15 cellular contexts compared by ENCODE assay signal in the genomic region with DNA sequence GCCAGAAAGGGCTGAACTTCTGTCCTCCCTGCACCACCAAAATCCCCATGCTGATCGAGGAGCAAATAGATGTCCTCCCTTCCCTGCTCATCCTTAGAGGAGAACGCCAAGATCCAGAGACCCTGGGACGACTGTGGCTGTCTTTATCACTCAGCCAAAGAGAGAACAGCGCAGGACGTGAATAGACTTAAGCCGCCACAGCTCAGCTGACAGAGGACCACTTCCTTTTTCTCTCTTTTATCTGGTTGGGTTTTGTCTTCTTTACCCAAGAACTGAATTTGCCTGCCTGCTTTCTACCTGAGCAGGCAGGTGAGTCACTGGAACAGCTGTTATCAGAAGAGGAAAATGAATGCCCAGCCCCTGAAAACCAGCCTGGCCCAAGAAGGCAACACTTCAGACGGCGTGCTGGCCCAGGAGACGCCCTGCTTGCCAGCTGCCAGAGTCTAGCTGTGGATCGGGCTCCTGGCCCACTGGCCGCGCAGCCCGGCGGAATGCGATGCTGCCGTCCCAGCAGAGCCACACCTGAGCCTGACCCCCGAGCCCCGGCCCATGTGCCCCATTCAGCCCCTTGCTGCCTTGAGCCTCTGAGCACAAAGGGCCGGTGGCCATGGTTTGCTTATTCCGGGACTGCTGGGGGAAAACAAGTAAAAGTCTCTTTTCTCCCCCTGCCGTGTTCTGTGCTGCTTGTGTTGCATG.
DNase-seq lines count a peak whose midpoint lies in the region; ATAC-seq and TF ChIP-seq lines count a peak whose summit lies in the region.
"Had no signal": no experiment of that assay in that cellular context is flagged by ENCODE, and none has a peak within 500 bp of the region (broad histone marks: within the 10 kb centered on the region; RNA-seq: fewer than 3 reads in every experiment).

No MANE protein-coding gene starts in this region.

- H3K4me3 Mint-ChIP-seq in stimulated activated effector memory CD8-positive, alpha-beta T cell treated with anti-CD3 and anti-CD28 coated beads, Interleukin-12 subunit alpha, Interleukin-12 subunit beta, amount 100 ng/mL, for 72 hours = no peak overlapping the region
- H3K4me3 Mint-ChIP-seq: activated naive CD4-positive, alpha-beta T cell treated with anti-CD3 and anti-CD28 coated beads, Interleukin-2, amount 50 U/mL, for 24 hours had no signal

- H3K36me3 ChIP-seq in HEK293 (ENCODE audit: control insufficient read depth in 2 of 2, insufficient read depth in 1 of 2, low read length in 2 of 2) = peaks cover 0 to 44% of the 10 kb centered on the region in 2 experiments; a peak in 1 of 3 replicates
- H3K36me3 ChIP-seq in OCI-LY7 (ENCODE audit: insufficient read depth, low read length) = no peaks in the 10 kb centered on the region
- no peaks in the 10 kb centered on the region for H3K36me3 ChIP-seq in colonic mucosa

- POLR2A ChIA-PET in HEK293 (lab: Yijun Ruan, JAX) (no interaction called here), OCI-LY7 (lab: Charles Lee) (no interaction called here)

- H4K20me1 ChIP-seq in OCI-LY7 (ENCODE audit: insufficient read depth, low read length) = no peaks in the 10 kb centered on the region

- DNase-seq in OCI-LY7 (ENCODE audit: low spot score) (peak; percentile 42), germinal center (ENCODE audit: low spot score) (peak; percentile 54), colonic mucosa (no peak)
- no peak for DNase-seq in stimulated activated effector memory CD8-positive, alpha-beta T cell treated with anti-CD3 and anti-CD28 coated beads, Interleukin-12 subunit alpha, Interleukin-12 subunit beta, amount 100 ng/mL, for 72 hours (ENCODE audit: low spot score in 2 of 2)
- DNase-seq in activated CD8-positive, alpha-beta memory T cell treated with anti-CD3 and anti-CD28 coated beads for 24 hours = no peak
- DNase-seq: activated CD4-positive, CD25-positive, alpha-beta regulatory T cell treated with anti-CD3 and anti-CD28 coated beads, Interleukin-2, amount 50 U/mL, for 72 hours; activated CD8-positive, alpha-beta memory T cell treated with anti-CD3 and anti-CD28 coated beads, Interleukin-2, amount 50 U/mL, for 48 hours; central memory CD4-positive, alpha-beta T cell; NCI-H1105 treated with DMSO at 0.1 percent for 48 hours; PC-9 had no signal

- no TSS peak for BruUV-seq in OCI-LY7 (replicated peaks; lab: Mats Ljungman, UMichigan)

- no peaks in the 10 kb centered on the region for H3K9me3 Mint-ChIP-seq in stimulated activated effector memory CD8-positive, alpha-beta T cell treated with anti-CD3 and anti-CD28 coated beads, Interleukin-12 subunit alpha, Interleukin-12 subunit beta, amount 100 ng/mL, for 72 hours
- H3K9me3 Mint-ChIP-seq: activated naive CD4-positive, alpha-beta T cell treated with anti-CD3 and anti-CD28 coated beads, Interleukin-2, amount 50 U/mL, for 24 hours had no signal

- H3K27ac ChIP-seq in HEK293 (ENCODE audit: extremely low read depth, low read depth, low read length) = 0 out of 2 replicates have a peak overlapping the region, but pooled peaks have one; percentile 9
- H3K27ac ChIP-seq in OCI-LY7 (ENCODE audit: low read depth, low read length, poor library complexity, severe bottlenecking) = no peak overlapping the region
- no peak overlapping the region for H3K27ac ChIP-seq in colonic mucosa
- H3K27ac ChIP-seq: PC-9 had no signal

- intact Hi-C loops in OCI-LY7 (cut with micrococcal nuclease; ENCODE audit: unreplicated experiment) (no loop called here), colonic mucosa (cut with DNase I) (no loop called here)

- H3K4me1 ChIP-seq in HEK293 (ENCODE audit: control insufficient read depth, insufficient read depth, low read length) (no peaks in the 10 kb centered on the region), OCI-LY7 (ENCODE audit: insufficient read depth, low read length, poor library complexity, severe bottlenecking) (peaks cover 9% of the 10 kb centered on the region), colonic mucosa (no peaks in the 10 kb centered on the region)

- H3K4me3 ChIP-seq in HEK293 (ENCODE audit: low read depth, low read length) = no peak overlapping the region
- no peak overlapping the region for H3K4me3 ChIP-seq in OCI-LY7 (ENCODE audit: low read depth, low read length, poor library complexity, severe bottlenecking)
- no peak overlapping the region for H3K4me3 ChIP-seq in colonic mucosa
- H3K4me3 ChIP-seq: PC-9 had no signal

- CTCF ChIA-PET in HEK293 (lab: Yijun Ruan, JAX) (interaction anchor here (1.0 to 1.7 kb wide), 2 partner anchors 72 to 81 kb away, joined by 3 to 5 read pairs; no protein-coding TSS in a partner anchor), OCI-LY7 (lab: Charles Lee; ENCODE audit: unreplicated experiment) (no interaction called here)

- peaks cover 4% of the 10 kb centered on the region for H3K36me3 Mint-ChIP-seq in stimulated activated effector memory CD8-positive, alpha-beta T cell treated with anti-CD3 and anti-CD28 coated beads, Interleukin-12 subunit alpha, Interleukin-12 subunit beta, amount 100 ng/mL, for 72 hours
- H3K36me3 Mint-ChIP-seq: activated naive CD4-positive, alpha-beta T cell treated with anti-CD3 and anti-CD28 coated beads, Interleukin-2, amount 50 U/mL, for 24 hours had no signal

- no peaks in the 10 kb centered on the region for H3K9me3 ChIP-seq in HEK293 (ENCODE audit: control insufficient read depth, insufficient read depth, low read depth, low read length)
- H3K9me3 ChIP-seq in OCI-LY7 (ENCODE audit: low read length) = no peaks in the 10 kb centered on the region
- H3K9me3 ChIP-seq in colonic mucosa = no peaks in the 10 kb centered on the region

- H3K9me2 ChIP-seq in OCI-LY7 (ENCODE audit: insufficient read depth, low read length) = no peaks in the 10 kb centered on the region

- no peak overlapping the region for H3K9ac ChIP-seq in colonic mucosa (ENCODE audit: low read depth in 2 of 2, low read length in 2 of 2)

- H3K79me2 ChIP-seq in OCI-LY7 (ENCODE audit: insufficient read depth, low read depth, low read length) = no peaks in the 10 kb centered on the region

- no peaks in the 10 kb centered on the region for H3K27me3 ChIP-seq in colonic mucosa

- H3K27ac Mint-ChIP-seq in stimulated activated effector memory CD8-positive, alpha-beta T cell treated with anti-CD3 and anti-CD28 coated beads, Interleukin-12 subunit alpha, Interleukin-12 subunit beta, amount 100 ng/mL, for 72 hours = peak overlapping the region; percentile 18
- H3K27ac Mint-ChIP-seq: activated naive CD4-positive, alpha-beta T cell treated with anti-CD3 and anti-CD28 coated beads, Interleukin-2, amount 50 U/mL, for 24 hours had no signal

- ATAC-seq in stimulated activated effector memory CD8-positive, alpha-beta T cell treated with anti-CD3 and anti-CD28 coated beads, Interleukin-12 subunit alpha, Interleukin-12 subunit beta, amount 100 ng/mL, for 72 hours = no peak
- ATAC-seq in HG03095 (IDR thresholded peaks at IDR 0.05; ENCODE audit: unreplicated experiment) = no peak
- no peak for ATAC-seq in HG02840 (IDR thresholded peaks at IDR 0.05; ENCODE audit: low FRiP score, unreplicated experiment)
- ATAC-seq: HepG2 had no signal

- peak overlapping the region; percentile 1; the same call in 1 of the 2 replicates for H3K4me2 ChIP-seq in OCI-LY7 (ENCODE audit: low read length)
- H3K4me2 ChIP-seq: PC-9 had no signal

- H2AFZ ChIP-seq in OCI-LY7 (ENCODE audit: low read length) = no peak overlapping the region
- H2AFZ ChIP-seq: PC-9 had no signal

- peaks cover 9% of the 10 kb centered on the region for H3K4me1 Mint-ChIP-seq in stimulated activated effector memory CD8-positive, alpha-beta T cell treated with anti-CD3 and anti-CD28 coated beads, Interleukin-12 subunit alpha, Interleukin-12 subunit beta, amount 100 ng/mL, for 72 hours

- TF ChIP-seq CTCF in HEK293 (tag by site-specific recombination; IDR thresholded peaks at IDR 0.05) = no peak
- no peak for TF ChIP-seq CTCF in OCI-LY7 (conservative IDR thresholded peaks at IDR 0.05; ENCODE audit: low read length)
- TF ChIP-seq CTCF in colonic mucosa (IDR thresholded peaks at IDR 0.05) = no peak

TF ChIP-seq in HEK293, 187 proteins besides CTCF, POLR2A, EP300 and RAD21 (continues in another document):
- TF ChIP-seq, protein P1, sequence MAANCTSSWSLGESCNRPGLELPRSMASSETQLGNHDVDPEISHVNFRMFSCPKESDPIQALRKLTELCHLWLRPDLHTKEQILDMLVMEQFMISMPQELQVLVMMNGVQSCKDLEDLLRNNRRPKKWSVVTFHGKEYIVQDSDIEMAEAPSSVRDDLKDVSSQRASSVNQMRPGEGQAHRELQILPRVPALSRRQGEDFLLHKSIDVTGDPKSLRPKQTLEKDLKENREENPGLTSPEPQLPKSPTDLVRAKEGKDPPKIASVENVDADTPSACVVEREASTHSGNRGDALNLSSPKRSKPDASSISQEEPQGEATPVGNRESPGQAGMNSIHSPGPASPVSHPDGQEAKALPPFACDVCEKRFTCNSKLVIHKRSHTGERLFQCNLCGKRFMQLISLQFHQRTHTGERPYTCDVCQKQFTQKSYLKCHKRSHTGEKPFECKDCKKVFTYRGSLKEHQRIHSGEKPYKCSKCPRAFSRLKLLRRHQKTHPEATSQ (tag by site-specific recombination; IDR thresholded peaks at IDR 0.05) = no peak
- TF ChIP-seq SP2 (tag by site-specific recombination; IDR thresholded peaks at IDR 0.05) (no peak), ZNF792 (tag by site-specific recombination; IDR thresholded peaks at IDR 0.05) (no peak), FEZF1 (tag by site-specific recombination; IDR thresholded peaks at IDR 0.05) (no peak)
- TF ChIP-seq, protein P2, sequence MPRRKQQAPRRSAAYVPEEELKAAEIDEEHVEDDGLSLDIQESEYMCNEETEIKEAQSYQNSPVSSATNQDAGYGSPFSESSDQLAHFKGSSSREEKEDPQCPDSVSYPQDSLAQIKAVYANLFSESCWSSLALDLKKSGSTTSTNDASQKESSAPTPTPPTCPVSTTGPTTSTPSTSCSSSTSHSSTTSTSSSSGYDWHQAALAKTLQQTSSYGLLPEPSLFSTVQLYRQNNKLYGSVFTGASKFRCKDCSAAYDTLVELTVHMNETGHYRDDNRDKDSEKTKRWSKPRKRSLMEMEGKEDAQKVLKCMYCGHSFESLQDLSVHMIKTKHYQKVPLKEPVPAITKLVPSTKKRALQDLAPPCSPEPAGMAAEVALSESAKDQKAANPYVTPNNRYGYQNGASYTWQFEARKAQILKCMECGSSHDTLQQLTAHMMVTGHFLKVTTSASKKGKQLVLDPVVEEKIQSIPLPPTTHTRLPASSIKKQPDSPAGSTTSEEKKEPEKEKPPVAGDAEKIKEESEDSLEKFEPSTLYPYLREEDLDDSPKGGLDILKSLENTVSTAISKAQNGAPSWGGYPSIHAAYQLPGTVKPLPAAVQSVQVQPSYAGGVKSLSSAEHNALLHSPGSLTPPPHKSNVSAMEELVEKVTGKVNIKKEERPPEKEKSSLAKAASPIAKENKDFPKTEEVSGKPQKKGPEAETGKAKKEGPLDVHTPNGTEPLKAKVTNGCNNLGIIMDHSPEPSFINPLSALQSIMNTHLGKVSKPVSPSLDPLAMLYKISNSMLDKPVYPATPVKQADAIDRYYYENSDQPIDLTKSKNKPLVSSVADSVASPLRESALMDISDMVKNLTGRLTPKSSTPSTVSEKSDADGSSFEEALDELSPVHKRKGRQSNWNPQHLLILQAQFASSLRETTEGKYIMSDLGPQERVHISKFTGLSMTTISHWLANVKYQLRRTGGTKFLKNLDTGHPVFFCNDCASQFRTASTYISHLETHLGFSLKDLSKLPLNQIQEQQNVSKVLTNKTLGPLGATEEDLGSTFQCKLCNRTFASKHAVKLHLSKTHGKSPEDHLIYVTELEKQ (tag by site-specific recombination; IDR thresholded peaks at IDR 0.05; ENCODE audit: borderline replicate concordance) = no peak

Comparison
In these comparisons a context has a peak if more than half of its experiments do, and no peak if none do; other contexts are left out.
1. DNase-seq: peak in OCI-LY7 (single experiment) and germinal center (single experiment); none in stimulated activated effector memory CD8-positive, alpha-beta T cell treated with anti-CD3 and anti-CD28 coated beads, Interleukin-12 subunit alpha, Interleukin-12 subunit beta, amount 100 ng/mL, for 72 hours (0 of 2), activated CD8-positive, alpha-beta memory T cell treated with anti-CD3 and anti-CD28 coated beads for 24 hours (single experiment) and colonic mucosa (single experiment).